Comparison of ENCODE assay signal across 17 cellular contexts in genomic region chr11:116375221-116375620, GRCh38.
"Had no signal": no experiment of that assay in that cellular context is flagged by ENCODE, and none has a peak within 500 bp of the region (broad histone marks: within the 10 kb centered on the region; RNA-seq: fewer than 3 reads in every experiment).

No MANE protein-coding gene starts in this region.

- H3K9me3 ChIP-seq: gastrocnemius medialis, heart right ventricle, prostate gland, upper lobe of left lung had no signal

- H3K27me3 ChIP-seq: upper lobe of left lung had no signal

- H3K4me3 ChIP-seq: gastrocnemius medialis, heart right ventricle, lung, prostate gland, upper lobe of left lung had no signal

- DNase-seq: activated CD4-positive, alpha-beta T cell treated with anti-CD3 and anti-CD28 coated beads, Interleukin-2, amount 10 ng/mL, durations not matched to agents 7 days and 5 days; activated naive CD4-positive, alpha-beta T cell; activated naive CD8-positive, alpha-beta T cell treated with anti-CD3 and anti-CD28 coated beads, Interleukin-2, amount 50 U/mL, for 24 hours; aorta; effector memory CD8-positive, alpha-beta T cell; gastrocnemius medialis; heart right ventricle; left colon; midbrain; right cardiac atrium; stimulated activated naive CD8-positive, alpha-beta T cell treated with anti-CD3 and anti-CD28 coated beads, Interleukin-15, amount 100 ng/mL, for 72 hours; T-helper 2 cell; upper lobe of left lung had no signal

- H3K27me3 Mint-ChIP-seq: activated CD4-positive, alpha-beta T cell treated with anti-CD3 and anti-CD28 coated beads, Interleukin-2, amount 10 ng/mL, durations not matched to agents 7 days and 5 days had no signal

- H3K27ac ChIP-seq: epithelial cell of prostate, gastrocnemius medialis, heart right ventricle, prostate gland, upper lobe of left lung had no signal

- H3K4me1 Mint-ChIP-seq: activated CD4-positive, alpha-beta T cell treated with anti-CD3 and anti-CD28 coated beads, Interleukin-2, amount 10 ng/mL, durations not matched to agents 7 days and 5 days; activated naive CD8-positive, alpha-beta T cell treated with anti-CD3 and anti-CD28 coated beads, Interleukin-2, amount 50 U/mL, for 24 hours; stimulated activated naive CD8-positive, alpha-beta T cell treated with anti-CD3 and anti-CD28 coated beads, Interleukin-15, amount 100 ng/mL, for 72 hours had no signal

- ATAC-seq: activated naive CD8-positive, alpha-beta T cell treated with anti-CD3 and anti-CD28 coated beads, Interleukin-2, amount 50 U/mL, for 24 hours; effector memory CD8-positive, alpha-beta T cell; gastrocnemius medialis; heart right ventricle; left colon; right cardiac atrium; stimulated activated naive CD8-positive, alpha-beta T cell treated with anti-CD3 and anti-CD28 coated beads, Interleukin-15, amount 100 ng/mL, for 72 hours had no signal

- H3K27ac Mint-ChIP-seq: activated CD4-positive, alpha-beta T cell treated with anti-CD3 and anti-CD28 coated beads, Interleukin-2, amount 10 ng/mL, durations not matched to agents 7 days and 5 days; activated naive CD8-positive, alpha-beta T cell treated with anti-CD3 and anti-CD28 coated beads, Interleukin-2, amount 50 U/mL, for 24 hours; dendritic cell treated with granulocyte-macrophage colony-stimulating factor and Interleukin-4, amounts not matched to agents 40 ng/mL and 50 ng/mL, for 4 days; effector memory CD8-positive, alpha-beta T cell; stimulated activated naive CD8-positive, alpha-beta T cell treated with anti-CD3 and anti-CD28 coated beads, Interleukin-15, amount 100 ng/mL, for 72 hours had no signal

- H3K36me3 ChIP-seq: gastrocnemius medialis, heart right ventricle, prostate gland, upper lobe of left lung had no signal

- H3K9me3 Mint-ChIP-seq: activated CD4-positive, alpha-beta T cell treated with anti-CD3 and anti-CD28 coated beads, Interleukin-2, amount 10 ng/mL, durations not matched to agents 7 days and 5 days; activated naive CD8-positive, alpha-beta T cell treated with anti-CD3 and anti-CD28 coated beads, Interleukin-2, amount 50 U/mL, for 24 hours; dendritic cell treated with granulocyte-macrophage colony-stimulating factor and Interleukin-4, amounts not matched to agents 40 ng/mL and 50 ng/mL, for 4 days had no signal

- H3K4me1 ChIP-seq: gastrocnemius medialis, heart right ventricle, prostate gland, upper lobe of left lung had no signal

- H3K4me3 Mint-ChIP-seq: activated CD4-positive, alpha-beta T cell treated with anti-CD3 and anti-CD28 coated beads, Interleukin-2, amount 10 ng/mL, durations not matched to agents 7 days and 5 days; activated naive CD8-positive, alpha-beta T cell treated with anti-CD3 and anti-CD28 coated beads, Interleukin-2, amount 50 U/mL, for 24 hours; dendritic cell treated with granulocyte-macrophage colony-stimulating factor and Interleukin-4, amounts not matched to agents 40 ng/mL and 50 ng/mL, for 4 days; effector memory CD8-positive, alpha-beta T cell; stimulated activated naive CD8-positive, alpha-beta T cell treated with anti-CD3 and anti-CD28 coated beads, Interleukin-15, amount 100 ng/mL, for 72 hours had no signal
